8 cellular contexts compared by ENCODE assay signal in genomic region chr7:94436018-94436604, GRCh38. TPM values are rescaled to one million over a fixed set of nuclear protein-coding genes. Genes with fewer than 3 reads are reported as not detected.
DNase-seq lines count a peak whose midpoint lies in the region; ATAC-seq and TF ChIP-seq lines count a peak whose summit lies in the region.

No MANE protein-coding gene starts in this region.

- H2AFZ ChIP-seq in GM23338 (no peak overlapping the region; the same call in 1 of the 2 replicates), Karpas-422 (ENCODE audit: low read length) (no peak overlapping the region)

- H3K4me1 Mint-ChIP-seq in GM23338: peaks cover 13% of the 10 kb centered on the region; the same call in 2 of the 3 replicates
- no peaks in the 10 kb centered on the region for H3K4me1 Mint-ChIP-seq in activated naive CD8-positive, alpha-beta T cell treated with anti-CD3 and anti-CD28 coated beads, Interleukin-2, amount 50 U/mL, for 24 hours

- 24 to 26% methylated on average over 6 of the region's 6 CpGs for WGBS in sigmoid colon, 2 donors

- H3K9me3 ChIP-seq in Karpas-422 (ENCODE audit: low read length): no peaks in the 10 kb centered on the region
- H3K9me3 ChIP-seq in sigmoid colon: no peaks in the 10 kb centered on the region

- peak; percentile 42 for DNase-seq in GM10266 (ENCODE audit: extremely low spot score)
- DNase-seq in GM23338 (ENCODE audit: low spot score): peak; percentile 91
- DNase-seq in Karpas-422: peak; percentile 83
- DNase-seq in SK-N-DZ (ENCODE audit: low spot score): peak; percentile 73
- peak; percentile 56 for DNase-seq in activated naive CD8-positive, alpha-beta T cell treated with anti-CD3 and anti-CD28 coated beads, Interleukin-2, amount 50 U/mL, for 24 hours
- DNase-seq in left cardiac atrium: peak; percentile 62
- DNase-seq in sigmoid colon: peak; percentile 86
- no peak for DNase-seq in mesenteric fat pad (ENCODE audit: low spot score)

- H4K20me1 ChIP-seq in GM23338 (replicated peaks; ENCODE audit: insufficient read depth) (no peaks in the 10 kb centered on the region), Karpas-422 (ENCODE audit: insufficient read depth, low read depth, low read length) (no peaks in the 10 kb centered on the region)

- H3K79me2 ChIP-seq in GM23338 (replicated peaks; ENCODE audit: insufficient read depth) (no peaks in the 10 kb centered on the region), Karpas-422 (ENCODE audit: low read length) (no peaks in the 10 kb centered on the region)

- H3K9me2 ChIP-seq in GM23338 (ENCODE audit: insufficient read depth) (no peaks in the 10 kb centered on the region), Karpas-422 (replicated peaks; ENCODE audit: insufficient read depth, low read length) (no peaks in the 10 kb centered on the region)

- no peak for TF ChIP-seq POLR2A in sigmoid colon (IDR thresholded peaks at IDR 0.05)

- ATAC-seq in GM23338: peak; percentile 92
- ATAC-seq in activated naive CD8-positive, alpha-beta T cell treated with anti-CD3 and anti-CD28 coated beads, Interleukin-2, amount 50 U/mL, for 24 hours: peak; percentile 46
- ATAC-seq in left cardiac atrium: peak; percentile 69 to 86

- H3K27ac ChIP-seq in GM23338 (ENCODE audit: low read depth) (no peak overlapping the region), Karpas-422 (ENCODE audit: low read length) (no peak overlapping the region), sigmoid colon (no peak overlapping the region)

- H3K27me3 ChIP-seq in GM23338 (ENCODE audit: insufficient read depth) (no peaks in the 10 kb centered on the region), Karpas-422 (ENCODE audit: low read length) (0 out of 2 replicates have a peak, but pooled peaks cover 2% of the 10 kb centered on the region), sigmoid colon (no peaks in the 10 kb centered on the region)

- H3K36me3 Mint-ChIP-seq in GM23338 (ENCODE audit: low read depth): no peaks in the 10 kb centered on the region
- no peaks in the 10 kb centered on the region for H3K36me3 Mint-ChIP-seq in activated naive CD8-positive, alpha-beta T cell treated with anti-CD3 and anti-CD28 coated beads, Interleukin-2, amount 50 U/mL, for 24 hours (ENCODE audit: low read depth)

- no peaks in the 10 kb centered on the region for H3F3A ChIP-seq in GM23338 (replicated peaks; ENCODE audit: low read depth)

- intact Hi-C loops in left cardiac atrium (cut with DNase I) (loop anchor here (5.0 to 10.0 kb wide), 4 partner anchors 141 to 1189 kb away; no protein-coding TSS in a partner anchor), sigmoid colon (cut with DNase I) (loop anchor here (1.0 to 5.0 kb wide), 2 partner anchors 147 to 811 kb away; no protein-coding TSS in a partner anchor)

- H3K4me3 ChIP-seq in GM23338 (no peak overlapping the region), Karpas-422 (ENCODE audit: low read length) (no peak overlapping the region), sigmoid colon (no peak overlapping the region)

- H3K4me3 Mint-ChIP-seq in GM23338: no peak overlapping the region
- no peak overlapping the region for H3K4me3 Mint-ChIP-seq in activated naive CD8-positive, alpha-beta T cell treated with anti-CD3 and anti-CD28 coated beads, Interleukin-2, amount 50 U/mL, for 24 hours

- H3K4me1 ChIP-seq in GM23338 (ENCODE audit: insufficient read depth) (no peaks in the 10 kb centered on the region), Karpas-422 (ENCODE audit: low read length) (peaks cover 2% of the 10 kb centered on the region; the same call in 1 of the 2 replicates), sigmoid colon (peaks cover 0 to 16% (median 2%) of the 10 kb centered on the region in 4 donors)

- no peaks in the 10 kb centered on the region for H3K27me3 Mint-ChIP-seq in GM23338 (ENCODE audit: insufficient read depth, low read depth, poor library complexity)
- peaks cover 28% of the 10 kb centered on the region for H3K27me3 Mint-ChIP-seq in activated naive CD8-positive, alpha-beta T cell treated with anti-CD3 and anti-CD28 coated beads, Interleukin-2, amount 50 U/mL, for 24 hours

- H3K36me3 ChIP-seq in GM23338 (ENCODE audit: insufficient read depth): no peaks in the 10 kb centered on the region
- H3K36me3 ChIP-seq in Karpas-422 (ENCODE audit: insufficient read depth, low read length): no peaks in the 10 kb centered on the region
- H3K36me3 ChIP-seq in sigmoid colon: no peaks in the 10 kb centered on the region

- TF ChIP-seq EP300 in sigmoid colon (IDR thresholded peaks at IDR 0.05): no peak

- no peak overlapping the region for H3K9ac ChIP-seq in Karpas-422 (ENCODE audit: low read length)

- peak; percentile 74 for TF ChIP-seq CTCF in GM10266 (IDR thresholded peaks at IDR 0.05; ENCODE audit: control insufficient read depth, insufficient read depth, low read depth, missing control alignments)
- TF ChIP-seq CTCF in GM23338 (conservative IDR thresholded peaks at IDR 0.05; ENCODE audit: low read depth in 2 of 2): peak; percentile 84 to 91
- peak; percentile 38 to 78 (median 74) for TF ChIP-seq CTCF in sigmoid colon (IDR thresholded peaks at IDR 0.05)

- no peak overlapping the region for H3K4me2 ChIP-seq in GM23338
- H3K4me2 ChIP-seq in Karpas-422 (ENCODE audit: low read depth, low read length, poor library complexity, severe bottlenecking): no peak overlapping the region

- H3K9me3 Mint-ChIP-seq in GM23338: no peaks in the 10 kb centered on the region
- no peaks in the 10 kb centered on the region for H3K9me3 Mint-ChIP-seq in activated naive CD8-positive, alpha-beta T cell treated with anti-CD3 and anti-CD28 coated beads, Interleukin-2, amount 50 U/mL, for 24 hours

- H3K27ac Mint-ChIP-seq in GM23338: no peak overlapping the region
- no peak overlapping the region for H3K27ac Mint-ChIP-seq in activated naive CD8-positive, alpha-beta T cell treated with anti-CD3 and anti-CD28 coated beads, Interleukin-2, amount 50 U/mL, for 24 hours

TF ChIP-seq in GM23338, 12 proteins besides CTCF, POLR2A, EP300 and RAD21 (continues in another document):
- TF ChIP-seq CREB1 (CRISPR knock-in tag; IDR thresholded peaks at IDR 0.05; ENCODE audit: low read depth) (no peak), ZNF331 (CRISPR knock-in tag; IDR thresholded peaks at IDR 0.05; ENCODE audit: low read depth) (no peak), EZH2 (IDR thresholded peaks at IDR 0.05; ENCODE audit: low read depth, unreplicated experiment) (no peak), JUNB (IDR thresholded peaks at IDR 0.05; ENCODE audit: unreplicated experiment) (no peak)

RNA-seq across cellular contexts. Expression of gene COL1A2, which starts 41.4 kb away (rescaled TPM):
- total RNA-seq in GM23338 (2014; rRNA removed; shearing (Covaris generic)): 61.6 and 67.0 TPM in 2 replicates
- polyA plus RNA-seq in GM23338 (2016; fragmentation: Nextera tagmentation; extraction: Ambion mirVana) (32.0 and 34.6 TPM in 2 replicates), sigmoid colon (100 to 1,000 TPM in 1 of 3 donors, 10 to 100 TPM in 2; 12.3 to 104 (median 19.2) TPM)
- total RNA-seq in Karpas-422 (2014; rRNA removed; shearing (Covaris generic); ENCODE audit: low replicate concordance): not detected in 2 replicates
- polyA plus RNA-seq in SK-N-DZ (2014; cell fraction: cytosol; rRNA removed): 0.73 and 1.7 TPM in 2 replicates
- 0.64 and 2.2 TPM in 2 replicates for polyA plus RNA-seq in SK-N-DZ (2014; cell fraction: nucleus; rRNA removed)
- total RNA-seq in left cardiac atrium (100 to 1,000 TPM; 258 to 270 TPM), sigmoid colon (1,000 to 10,000 TPM in 1 of 4 donors, 100 to 1,000 TPM in 2, 10 to 100 TPM in 1; 83.4 to 1,047 (median 197) TPM), mesenteric fat pad (401 TPM)

Comparison
In these comparisons a context has a peak if more than half of its experiments do, and no peak if none do; other contexts are left out.
1. RNA of gene COL1A2, which starts 41.4 kb away (total RNA-seq): 401 TPM in mesenteric fat pad (single experiment), 258 to 270 TPM in left cardiac atrium, 83.4 to 1,047 TPM in sigmoid colon and 61.6 to 67.0 TPM in GM23338; not detected in Karpas-422; every median in the first group is over 10 times any median in the second.
2. Peak in every context shown above with its lines, with median percentiles within 50 percentile points of each other: CTCF ChIP-seq and ATAC-seq.